ENCODE assay signal across 20 cellular contexts in genomic region chr18:56469582-56469981, GRCh38.
"Had no signal": no experiment of that assay in that cellular context is flagged by ENCODE, and none has a peak within 500 bp of the region (broad histone marks: within the 10 kb centered on the region; RNA-seq: fewer than 3 reads in every experiment).

No MANE protein-coding gene starts in this region.

- ATAC-seq: activated T-cell treated with anti-CD3 and anti-CD28 coated beads, Interleukin-2, amount 50 U/mL, for 72 hours; left colon; naive thymus-derived CD4-positive, alpha-beta T cell; stimulated activated effector memory CD8-positive, alpha-beta T cell treated with anti-CD3 and anti-CD28 coated beads, Interleukin-12 subunit alpha, Interleukin-12 subunit beta, amount 100 ng/mL, for 72 hours had no signal

- DNase-seq: activated CD4-positive, alpha-beta T cell treated with anti-CD3 and anti-CD28 coated beads for 4 hours; activated CD4-positive, alpha-beta T cell treated with anti-CD3 and anti-CD28 coated beads, Interleukin-2, amount 50 U/mL, for 4 hours; activated effector memory CD4-positive, alpha-beta T cell treated with Interleukin-2 at 50 U/mL for 16 hours; activated naive CD4-positive, alpha-beta T cell treated with anti-CD3 and anti-CD28 coated beads for 36 hours; activated naive CD8-positive, alpha-beta T cell treated with anti-CD3 and anti-CD28 coated beads for 36 hours; activated T-cell treated with anti-CD3 and anti-CD28 coated beads for 4 hours; activated T-cell treated with anti-CD3 and anti-CD28 coated beads, Interleukin-2, amount 50 U/mL, for 72 hours; adrenal gland; cortex of kidney; esophagus squamous epithelium; islet precursor cell; left colon; midbrain; naive thymus-derived CD4-positive, alpha-beta T cell; ovary; retina; sigmoid colon; small intestine; stimulated activated CD4-positive, alpha-beta T cell treated with anti-CD3 and anti-CD28 coated beads, Interleukin-4, amount 100 ng/mL, for 24 hours had no signal
